1 cellular context compared by ENCODE assay signal in the genomic region with DNA sequence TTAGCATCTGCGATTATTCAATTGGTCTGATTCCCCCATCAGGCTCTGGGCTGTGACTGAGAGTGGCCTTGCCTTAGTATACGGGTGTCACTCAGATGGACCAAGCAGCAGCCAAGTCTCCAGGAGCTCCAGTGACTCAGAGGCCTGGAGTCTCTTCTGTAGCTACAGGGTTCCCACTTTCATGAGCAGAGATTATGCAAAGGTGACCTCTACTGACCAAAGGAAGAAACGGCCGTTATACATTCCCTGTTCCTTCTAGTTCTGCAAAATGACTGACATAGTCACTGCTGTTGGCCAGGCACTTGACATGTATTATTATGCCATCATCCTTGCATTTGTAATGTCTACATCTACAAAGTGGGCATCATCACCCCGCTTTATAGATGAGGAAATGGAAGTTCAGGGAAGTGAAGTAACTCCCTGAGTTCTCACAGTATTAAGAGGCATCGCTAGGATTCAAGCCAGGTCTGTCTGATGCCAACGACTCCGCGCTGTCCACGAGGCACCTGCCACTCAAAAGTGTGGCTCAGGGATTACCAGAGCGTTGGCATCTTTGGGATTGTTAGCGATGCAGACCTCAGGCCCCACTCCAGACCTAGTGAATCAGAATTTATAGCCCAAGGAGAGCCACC.
TF ChIP-seq lines count a peak whose summit lies in the region.

No MANE protein-coding gene starts in this region.

TF ChIP-seq in HCT116, 20 proteins besides CTCF, POLR2A, EP300 and RAD21:
- no peak for TF ChIP-seq EZH2phosphoT487 (IDR thresholded peaks at IDR 0.05; ENCODE audit: borderline replicate concordance)
- TF ChIP-seq, protein P1, sequence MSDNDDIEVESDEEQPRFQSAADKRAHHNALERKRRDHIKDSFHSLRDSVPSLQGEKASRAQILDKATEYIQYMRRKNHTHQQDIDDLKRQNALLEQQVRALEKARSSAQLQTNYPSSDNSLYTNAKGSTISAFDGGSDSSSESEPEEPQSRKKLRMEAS (IDR thresholded peaks at IDR 0.05): no peak
- TF ChIP-seq, protein P2, sequence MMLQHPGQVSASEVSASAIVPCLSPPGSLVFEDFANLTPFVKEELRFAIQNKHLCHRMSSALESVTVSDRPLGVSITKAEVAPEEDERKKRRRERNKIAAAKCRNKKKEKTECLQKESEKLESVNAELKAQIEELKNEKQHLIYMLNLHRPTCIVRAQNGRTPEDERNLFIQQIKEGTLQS (IDR thresholded peaks at IDR 0.05): no peak
- no peak for TF ChIP-seq CBX3 (IDR thresholded peaks at IDR 0.05; ENCODE audit: low read depth)
- TF ChIP-seq SIN3A (IDR thresholded peaks at IDR 0.05; ENCODE audit: low read depth): no peak
- no peak for TF ChIP-seq SRF (IDR thresholded peaks at IDR 0.05; ENCODE audit: low read depth)
